Comparison of ENCODE assay signal across 1 cellular context in the genomic region with DNA sequence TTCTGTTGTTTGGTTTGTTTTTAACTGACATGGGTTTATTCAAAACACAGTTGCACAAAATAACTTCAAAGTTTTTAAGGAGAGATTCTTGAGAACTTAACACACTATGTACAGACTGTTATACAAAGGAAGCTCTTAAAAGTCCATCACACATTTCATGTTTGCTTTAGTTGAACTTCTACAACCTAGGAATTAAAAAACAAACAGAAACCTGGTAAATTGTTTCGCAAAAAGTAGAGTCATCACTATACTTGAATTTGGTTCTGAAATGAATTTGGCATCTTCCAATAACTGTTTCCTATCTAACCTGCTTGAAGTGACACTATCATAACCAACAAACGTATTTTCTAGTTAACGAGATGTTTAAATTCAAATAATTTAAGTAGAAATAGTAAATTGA.
A peak's percentile ranks its signal among the peaks of the same experiment; 100 is the strongest.
TF ChIP-seq lines count a peak whose summit lies in the region.

No MANE protein-coding gene starts in this region.

TF ChIP-seq in HepG2, 621 proteins besides CTCF, POLR2A, EP300 and RAD21 (continued from another document and continues in another):
- TF ChIP-seq ERF (CRISPR knock-in tag; IDR thresholded peaks at IDR 0.05) (no peak), TAF15 (IDR thresholded peaks at IDR 0.05; ENCODE audit: low read depth, low read length, poor library complexity, severe bottlenecking) (no peak), POGZ (CRISPR knock-in tag; IDR thresholded peaks at IDR 0.05) (no peak), PPARG (CRISPR knock-in tag; conservative IDR thresholded peaks at IDR 0.05) (peak; percentile 30; the same call in 1 of the 2 replicates), PITX1 (CRISPR knock-in tag; IDR thresholded peaks at IDR 0.05) (no peak), ESRRA (CRISPR knock-in tag; IDR thresholded peaks at IDR 0.05; ENCODE audit: low read depth) (no peak), ZSCAN29 (CRISPR knock-in tag; conservative IDR thresholded peaks at IDR 0.05) (no peak), JUND (CRISPR knock-in tag; IDR thresholded peaks at IDR 0.05) (no peak), ZNF160 (CRISPR knock-in tag; IDR thresholded peaks at IDR 0.05) (no peak), ZNF431 (CRISPR knock-in tag; IDR thresholded peaks at IDR 0.05; ENCODE audit: borderline replicate concordance, low read depth) (no peak), KDM3A (CRISPR knock-in tag; IDR thresholded peaks at IDR 0.05; ENCODE audit: low read depth) (no peak), CEBPB (IDR thresholded peaks at IDR 0.05; ENCODE audit: borderline replicate concordance, low read depth, low read length) (peak; percentile 35; the same call in 1 of the 2 replicates), RFX1 (IDR thresholded peaks at IDR 0.05) (no peak), ZNF20 (CRISPR knock-in tag; IDR thresholded peaks at IDR 0.05) (no peak), DR1 (CRISPR knock-in tag; IDR thresholded peaks at IDR 0.05) (no peak), FOSL2 (CRISPR knock-in tag; IDR thresholded peaks at IDR 0.05) (no peak), HNF4G (IDR thresholded peaks at IDR 0.05; ENCODE audit: borderline replicate concordance, low read depth, low read length) (no peak), HNF4G (CRISPR knock-in tag; IDR thresholded peaks at IDR 0.05; ENCODE audit: borderline replicate concordance, low read depth) (no peak), ZNF761 (CRISPR knock-in tag; conservative IDR thresholded peaks at IDR 0.05) (no peak), PAX8 (CRISPR knock-in tag; IDR thresholded peaks at IDR 0.05; ENCODE audit: borderline replicate concordance) (no peak), ZNF530 (CRISPR knock-in tag; IDR thresholded peaks at IDR 0.05; ENCODE audit: low read depth) (no peak), GFI1 (CRISPR knock-in tag; IDR thresholded peaks at IDR 0.05; ENCODE audit: borderline replicate concordance) (no peak), CHCHD3 (CRISPR knock-in tag; IDR thresholded peaks at IDR 0.05) (no peak), ZNF749 (CRISPR knock-in tag; IDR thresholded peaks at IDR 0.05; ENCODE audit: borderline replicate concordance) (no peak), SP2 (CRISPR knock-in tag; IDR thresholded peaks at IDR 0.05) (no peak), ZSCAN25 (CRISPR knock-in tag; IDR thresholded peaks at IDR 0.05) (no peak), ZNF614 (CRISPR knock-in tag; IDR thresholded peaks at IDR 0.05; ENCODE audit: borderline replicate concordance) (no peak), FOXJ3 (CRISPR knock-in tag; IDR thresholded peaks at IDR 0.05; ENCODE audit: borderline replicate concordance) (peak; percentile 55; the same call in 1 of the 2 replicates), ZNF10 (CRISPR knock-in tag; IDR thresholded peaks at IDR 0.05; ENCODE audit: borderline replicate concordance, low read depth) (no peak), SMC3 (IDR thresholded peaks at IDR 0.05; ENCODE audit: low read length) (no peak), ZNF747 (CRISPR knock-in tag; IDR thresholded peaks at IDR 0.05; ENCODE audit: borderline replicate concordance) (no peak), CREB1 (IDR thresholded peaks at IDR 0.05) (no peak), CREB1 (CRISPR knock-in tag; IDR thresholded peaks at IDR 0.05) (peak; percentile 54), TSC22D2 (CRISPR knock-in tag; IDR thresholded peaks at IDR 0.05; ENCODE audit: borderline replicate concordance) (no peak), MEF2D (CRISPR knock-in tag; IDR thresholded peaks at IDR 0.05) (no peak), ZFY (CRISPR knock-in tag; IDR thresholded peaks at IDR 0.05) (no peak), JDP2 (CRISPR knock-in tag; IDR thresholded peaks at IDR 0.05; ENCODE audit: borderline replicate concordance) (no peak)
- TF ChIP-seq, protein P1, sequence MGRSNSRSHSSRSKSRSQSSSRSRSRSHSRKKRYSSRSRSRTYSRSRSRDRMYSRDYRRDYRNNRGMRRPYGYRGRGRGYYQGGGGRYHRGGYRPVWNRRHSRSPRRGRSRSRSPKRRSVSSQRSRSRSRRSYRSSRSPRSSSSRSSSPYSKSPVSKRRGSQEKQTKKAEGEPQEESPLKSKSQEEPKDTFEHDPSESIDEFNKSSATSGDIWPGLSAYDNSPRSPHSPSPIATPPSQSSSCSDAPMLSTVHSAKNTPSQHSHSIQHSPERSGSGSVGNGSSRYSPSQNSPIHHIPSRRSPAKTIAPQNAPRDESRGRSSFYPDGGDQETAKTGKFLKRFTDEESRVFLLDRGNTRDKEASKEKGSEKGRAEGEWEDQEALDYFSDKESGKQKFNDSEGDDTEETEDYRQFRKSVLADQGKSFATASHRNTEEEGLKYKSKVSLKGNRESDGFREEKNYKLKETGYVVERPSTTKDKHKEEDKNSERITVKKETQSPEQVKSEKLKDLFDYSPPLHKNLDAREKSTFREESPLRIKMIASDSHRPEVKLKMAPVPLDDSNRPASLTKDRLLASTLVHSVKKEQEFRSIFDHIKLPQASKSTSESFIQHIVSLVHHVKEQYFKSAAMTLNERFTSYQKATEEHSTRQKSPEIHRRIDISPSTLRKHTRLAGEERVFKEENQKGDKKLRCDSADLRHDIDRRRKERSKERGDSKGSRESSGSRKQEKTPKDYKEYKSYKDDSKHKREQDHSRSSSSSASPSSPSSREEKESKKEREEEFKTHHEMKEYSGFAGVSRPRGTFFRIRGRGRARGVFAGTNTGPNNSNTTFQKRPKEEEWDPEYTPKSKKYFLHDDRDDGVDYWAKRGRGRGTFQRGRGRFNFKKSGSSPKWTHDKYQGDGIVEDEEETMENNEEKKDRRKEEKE (IDR thresholded peaks at IDR 0.05): no peak
- TF ChIP-seq, protein P2, sequence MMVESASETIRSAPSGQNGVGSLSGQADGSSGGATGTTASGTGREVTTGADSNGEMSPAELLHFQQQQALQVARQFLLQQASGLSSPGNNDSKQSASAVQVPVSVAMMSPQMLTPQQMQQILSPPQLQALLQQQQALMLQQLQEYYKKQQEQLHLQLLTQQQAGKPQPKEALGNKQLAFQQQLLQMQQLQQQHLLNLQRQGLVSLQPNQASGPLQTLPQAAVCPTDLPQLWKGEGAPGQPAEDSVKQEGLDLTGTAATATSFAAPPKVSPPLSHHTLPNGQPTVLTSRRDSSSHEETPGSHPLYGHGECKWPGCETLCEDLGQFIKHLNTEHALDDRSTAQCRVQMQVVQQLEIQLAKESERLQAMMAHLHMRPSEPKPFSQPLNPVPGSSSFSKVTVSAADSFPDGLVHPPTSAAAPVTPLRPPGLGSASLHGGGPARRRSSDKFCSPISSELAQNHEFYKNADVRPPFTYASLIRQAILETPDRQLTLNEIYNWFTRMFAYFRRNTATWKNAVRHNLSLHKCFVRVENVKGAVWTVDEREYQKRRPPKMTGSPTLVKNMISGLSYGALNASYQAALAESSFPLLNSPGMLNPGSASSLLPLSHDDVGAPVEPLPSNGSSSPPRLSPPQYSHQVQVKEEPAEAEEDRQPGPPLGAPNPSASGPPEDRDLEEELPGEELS (CRISPR knock-in tag; IDR thresholded peaks at IDR 0.05): peak; percentile 60
- TF ChIP-seq, protein P3, sequence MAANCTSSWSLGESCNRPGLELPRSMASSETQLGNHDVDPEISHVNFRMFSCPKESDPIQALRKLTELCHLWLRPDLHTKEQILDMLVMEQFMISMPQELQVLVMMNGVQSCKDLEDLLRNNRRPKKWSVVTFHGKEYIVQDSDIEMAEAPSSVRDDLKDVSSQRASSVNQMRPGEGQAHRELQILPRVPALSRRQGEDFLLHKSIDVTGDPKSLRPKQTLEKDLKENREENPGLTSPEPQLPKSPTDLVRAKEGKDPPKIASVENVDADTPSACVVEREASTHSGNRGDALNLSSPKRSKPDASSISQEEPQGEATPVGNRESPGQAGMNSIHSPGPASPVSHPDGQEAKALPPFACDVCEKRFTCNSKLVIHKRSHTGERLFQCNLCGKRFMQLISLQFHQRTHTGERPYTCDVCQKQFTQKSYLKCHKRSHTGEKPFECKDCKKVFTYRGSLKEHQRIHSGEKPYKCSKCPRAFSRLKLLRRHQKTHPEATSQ (CRISPR knock-in tag; IDR thresholded peaks at IDR 0.05; ENCODE audit: borderline replicate concordance): no peak
- TF ChIP-seq, protein P4, sequence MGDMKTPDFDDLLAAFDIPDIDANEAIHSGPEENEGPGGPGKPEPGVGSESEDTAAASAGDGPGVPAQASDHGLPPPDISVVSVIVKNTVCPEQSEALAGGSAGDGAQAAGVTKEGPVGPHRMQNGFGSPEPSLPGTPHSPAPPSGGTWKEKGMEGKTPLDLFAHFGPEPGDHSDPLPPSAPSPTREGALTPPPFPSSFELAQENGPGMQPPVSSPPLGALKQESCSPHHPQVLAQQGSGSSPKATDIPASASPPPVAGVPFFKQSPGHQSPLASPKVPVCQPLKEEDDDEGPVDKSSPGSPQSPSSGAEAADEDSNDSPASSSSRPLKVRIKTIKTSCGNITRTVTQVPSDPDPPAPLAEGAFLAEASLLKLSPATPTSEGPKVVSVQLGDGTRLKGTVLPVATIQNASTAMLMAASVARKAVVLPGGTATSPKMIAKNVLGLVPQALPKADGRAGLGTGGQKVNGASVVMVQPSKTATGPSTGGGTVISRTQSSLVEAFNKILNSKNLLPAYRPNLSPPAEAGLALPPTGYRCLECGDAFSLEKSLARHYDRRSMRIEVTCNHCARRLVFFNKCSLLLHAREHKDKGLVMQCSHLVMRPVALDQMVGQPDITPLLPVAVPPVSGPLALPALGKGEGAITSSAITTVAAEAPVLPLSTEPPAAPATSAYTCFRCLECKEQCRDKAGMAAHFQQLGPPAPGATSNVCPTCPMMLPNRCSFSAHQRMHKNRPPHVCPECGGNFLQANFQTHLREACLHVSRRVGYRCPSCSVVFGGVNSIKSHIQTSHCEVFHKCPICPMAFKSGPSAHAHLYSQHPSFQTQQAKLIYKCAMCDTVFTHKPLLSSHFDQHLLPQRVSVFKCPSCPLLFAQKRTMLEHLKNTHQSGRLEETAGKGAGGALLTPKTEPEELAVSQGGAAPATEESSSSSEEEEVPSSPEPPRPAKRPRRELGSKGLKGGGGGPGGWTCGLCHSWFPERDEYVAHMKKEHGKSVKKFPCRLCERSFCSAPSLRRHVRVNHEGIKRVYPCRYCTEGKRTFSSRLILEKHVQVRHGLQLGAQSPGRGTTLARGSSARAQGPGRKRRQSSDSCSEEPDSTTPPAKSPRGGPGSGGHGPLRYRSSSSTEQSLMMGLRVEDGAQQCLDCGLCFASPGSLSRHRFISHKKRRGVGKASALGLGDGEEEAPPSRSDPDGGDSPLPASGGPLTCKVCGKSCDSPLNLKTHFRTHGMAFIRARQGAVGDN (CRISPR knock-in tag; IDR thresholded peaks at IDR 0.05): no peak
- TF ChIP-seq, protein P5, sequence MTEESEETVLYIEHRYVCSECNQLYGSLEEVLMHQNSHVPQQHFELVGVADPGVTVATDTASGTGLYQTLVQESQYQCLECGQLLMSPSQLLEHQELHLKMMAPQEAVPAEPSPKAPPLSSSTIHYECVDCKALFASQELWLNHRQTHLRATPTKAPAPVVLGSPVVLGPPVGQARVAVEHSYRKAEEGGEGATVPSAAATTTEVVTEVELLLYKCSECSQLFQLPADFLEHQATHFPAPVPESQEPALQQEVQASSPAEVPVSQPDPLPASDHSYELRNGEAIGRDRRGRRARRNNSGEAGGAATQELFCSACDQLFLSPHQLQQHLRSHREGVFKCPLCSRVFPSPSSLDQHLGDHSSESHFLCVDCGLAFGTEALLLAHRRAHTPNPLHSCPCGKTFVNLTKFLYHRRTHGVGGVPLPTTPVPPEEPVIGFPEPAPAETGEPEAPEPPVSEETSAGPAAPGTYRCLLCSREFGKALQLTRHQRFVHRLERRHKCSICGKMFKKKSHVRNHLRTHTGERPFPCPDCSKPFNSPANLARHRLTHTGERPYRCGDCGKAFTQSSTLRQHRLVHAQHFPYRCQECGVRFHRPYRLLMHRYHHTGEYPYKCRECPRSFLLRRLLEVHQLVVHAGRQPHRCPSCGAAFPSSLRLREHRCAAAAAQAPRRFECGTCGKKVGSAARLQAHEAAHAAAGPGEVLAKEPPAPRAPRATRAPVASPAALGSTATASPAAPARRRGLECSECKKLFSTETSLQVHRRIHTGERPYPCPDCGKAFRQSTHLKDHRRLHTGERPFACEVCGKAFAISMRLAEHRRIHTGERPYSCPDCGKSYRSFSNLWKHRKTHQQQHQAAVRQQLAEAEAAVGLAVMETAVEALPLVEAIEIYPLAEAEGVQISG (CRISPR knock-in tag; IDR thresholded peaks at IDR 0.05): no peak
- TF ChIP-seq, protein P6, sequence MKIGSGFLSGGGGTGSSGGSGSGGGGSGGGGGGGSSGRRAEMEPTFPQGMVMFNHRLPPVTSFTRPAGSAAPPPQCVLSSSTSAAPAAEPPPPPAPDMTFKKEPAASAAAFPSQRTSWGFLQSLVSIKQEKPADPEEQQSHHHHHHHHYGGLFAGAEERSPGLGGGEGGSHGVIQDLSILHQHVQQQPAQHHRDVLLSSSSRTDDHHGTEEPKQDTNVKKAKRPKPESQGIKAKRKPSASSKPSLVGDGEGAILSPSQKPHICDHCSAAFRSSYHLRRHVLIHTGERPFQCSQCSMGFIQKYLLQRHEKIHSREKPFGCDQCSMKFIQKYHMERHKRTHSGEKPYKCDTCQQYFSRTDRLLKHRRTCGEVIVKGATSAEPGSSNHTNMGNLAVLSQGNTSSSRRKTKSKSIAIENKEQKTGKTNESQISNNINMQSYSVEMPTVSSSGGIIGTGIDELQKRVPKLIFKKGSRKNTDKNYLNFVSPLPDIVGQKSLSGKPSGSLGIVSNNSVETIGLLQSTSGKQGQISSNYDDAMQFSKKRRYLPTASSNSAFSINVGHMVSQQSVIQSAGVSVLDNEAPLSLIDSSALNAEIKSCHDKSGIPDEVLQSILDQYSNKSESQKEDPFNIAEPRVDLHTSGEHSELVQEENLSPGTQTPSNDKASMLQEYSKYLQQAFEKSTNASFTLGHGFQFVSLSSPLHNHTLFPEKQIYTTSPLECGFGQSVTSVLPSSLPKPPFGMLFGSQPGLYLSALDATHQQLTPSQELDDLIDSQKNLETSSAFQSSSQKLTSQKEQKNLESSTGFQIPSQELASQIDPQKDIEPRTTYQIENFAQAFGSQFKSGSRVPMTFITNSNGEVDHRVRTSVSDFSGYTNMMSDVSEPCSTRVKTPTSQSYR (CRISPR knock-in tag; IDR thresholded peaks at IDR 0.05; ENCODE audit: borderline replicate concordance): no peak
- TF ChIP-seq, protein P7, sequence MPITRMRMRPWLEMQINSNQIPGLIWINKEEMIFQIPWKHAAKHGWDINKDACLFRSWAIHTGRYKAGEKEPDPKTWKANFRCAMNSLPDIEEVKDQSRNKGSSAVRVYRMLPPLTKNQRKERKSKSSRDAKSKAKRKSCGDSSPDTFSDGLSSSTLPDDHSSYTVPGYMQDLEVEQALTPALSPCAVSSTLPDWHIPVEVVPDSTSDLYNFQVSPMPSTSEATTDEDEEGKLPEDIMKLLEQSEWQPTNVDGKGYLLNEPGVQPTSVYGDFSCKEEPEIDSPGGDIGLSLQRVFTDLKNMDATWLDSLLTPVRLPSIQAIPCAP (CRISPR knock-in tag; IDR thresholded peaks at IDR 0.05; ENCODE audit: low read depth): no peak
- TF ChIP-seq, protein P8, sequence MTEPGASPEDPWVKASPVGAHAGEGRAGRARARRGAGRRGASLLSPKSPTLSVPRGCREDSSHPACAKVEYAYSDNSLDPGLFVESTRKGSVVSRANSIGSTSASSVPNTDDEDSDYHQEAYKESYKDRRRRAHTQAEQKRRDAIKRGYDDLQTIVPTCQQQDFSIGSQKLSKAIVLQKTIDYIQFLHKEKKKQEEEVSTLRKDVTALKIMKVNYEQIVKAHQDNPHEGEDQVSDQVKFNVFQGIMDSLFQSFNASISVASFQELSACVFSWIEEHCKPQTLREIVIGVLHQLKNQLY (CRISPR knock-in tag; IDR thresholded peaks at IDR 0.05): no peak
- TF ChIP-seq, protein P9, sequence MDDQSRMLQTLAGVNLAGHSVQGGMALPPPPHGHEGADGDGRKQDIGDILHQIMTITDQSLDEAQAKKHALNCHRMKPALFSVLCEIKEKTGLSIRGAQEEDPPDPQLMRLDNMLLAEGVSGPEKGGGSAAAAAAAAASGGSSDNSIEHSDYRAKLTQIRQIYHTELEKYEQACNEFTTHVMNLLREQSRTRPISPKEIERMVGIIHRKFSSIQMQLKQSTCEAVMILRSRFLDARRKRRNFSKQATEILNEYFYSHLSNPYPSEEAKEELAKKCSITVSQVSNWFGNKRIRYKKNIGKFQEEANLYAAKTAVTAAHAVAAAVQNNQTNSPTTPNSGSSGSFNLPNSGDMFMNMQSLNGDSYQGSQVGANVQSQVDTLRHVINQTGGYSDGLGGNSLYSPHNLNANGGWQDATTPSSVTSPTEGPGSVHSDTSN (CRISPR knock-in tag; IDR thresholded peaks at IDR 0.05; ENCODE audit: borderline replicate concordance): no peak
